ENCODE assay signal across 1 cellular context in the genomic region with DNA sequence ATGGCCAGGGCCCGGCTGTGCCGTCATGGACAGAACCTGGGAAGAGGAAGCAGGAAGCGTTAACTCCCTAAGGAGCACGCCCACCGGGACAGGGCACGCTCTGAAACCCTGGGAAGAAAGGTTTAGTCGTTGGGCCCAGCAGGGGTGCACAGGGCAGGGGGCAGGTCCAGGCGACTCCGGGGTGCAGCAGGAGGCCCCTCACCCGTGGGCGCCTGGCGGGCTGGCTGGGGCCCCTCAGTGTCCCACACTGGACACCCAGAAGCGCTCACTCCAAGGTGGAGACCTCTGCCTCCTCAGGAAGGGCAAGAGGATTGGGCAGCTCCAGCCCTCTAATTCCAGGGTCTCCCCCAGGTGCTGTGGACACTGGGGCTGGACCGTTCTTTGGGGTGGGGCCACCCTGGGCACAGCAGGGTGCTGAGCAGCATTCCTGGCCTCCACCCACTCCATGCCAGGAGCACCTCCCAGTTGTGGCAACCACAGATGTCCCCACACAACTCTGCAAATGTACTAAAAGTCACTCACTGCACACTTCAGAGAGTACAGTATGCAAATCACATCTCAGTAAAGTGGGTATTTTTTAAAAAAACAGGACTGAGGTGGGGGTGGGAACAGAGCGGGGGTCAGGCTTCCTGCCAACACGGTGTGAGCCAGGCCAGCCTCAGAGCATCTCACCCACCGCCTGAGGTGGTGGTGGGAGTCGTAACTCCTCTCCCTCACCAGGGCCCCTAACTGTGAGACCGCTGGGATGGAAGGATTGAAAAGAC.
TF ChIP-seq lines count a peak whose summit lies in the region.

No MANE protein-coding gene starts in this region.

TF ChIP-seq in HEK293, 187 proteins besides CTCF, POLR2A, EP300 and RAD21 (continued from another document):
- TF ChIP-seq, protein P1, sequence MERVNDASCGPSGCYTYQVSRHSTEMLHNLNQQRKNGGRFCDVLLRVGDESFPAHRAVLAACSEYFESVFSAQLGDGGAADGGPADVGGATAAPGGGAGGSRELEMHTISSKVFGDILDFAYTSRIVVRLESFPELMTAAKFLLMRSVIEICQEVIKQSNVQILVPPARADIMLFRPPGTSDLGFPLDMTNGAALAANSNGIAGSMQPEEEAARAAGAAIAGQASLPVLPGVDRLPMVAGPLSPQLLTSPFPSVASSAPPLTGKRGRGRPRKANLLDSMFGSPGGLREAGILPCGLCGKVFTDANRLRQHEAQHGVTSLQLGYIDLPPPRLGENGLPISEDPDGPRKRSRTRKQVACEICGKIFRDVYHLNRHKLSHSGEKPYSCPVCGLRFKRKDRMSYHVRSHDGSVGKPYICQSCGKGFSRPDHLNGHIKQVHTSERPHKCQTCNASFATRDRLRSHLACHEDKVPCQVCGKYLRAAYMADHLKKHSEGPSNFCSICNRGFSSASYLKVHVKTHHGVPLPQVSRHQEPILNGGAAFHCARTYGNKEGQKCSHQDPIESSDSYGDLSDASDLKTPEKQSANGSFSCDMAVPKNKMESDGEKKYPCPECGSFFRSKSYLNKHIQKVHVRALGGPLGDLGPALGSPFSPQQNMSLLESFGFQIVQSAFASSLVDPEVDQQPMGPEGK (tag by site-specific recombination; IDR thresholded peaks at IDR 0.05), result no peak
